In genomic region chr9:130171226-130172148, GRCh38 we compare ENCODE assay signal across 8 cellular contexts. TPM values are rescaled to one million over a fixed set of nuclear protein-coding genes. Genes with fewer than 3 reads are reported as not detected.
DNase-seq lines count a peak whose midpoint lies in the region; ATAC-seq and TF ChIP-seq lines count a peak whose summit lies in the region.

No MANE protein-coding gene starts in this region.

- H3K36me3 Mint-ChIP-seq in CD8-positive, alpha-beta T cell: no peaks in the 10 kb centered on the region

- no peaks in the 10 kb centered on the region for H3K27me3 ChIP-seq in CD8-positive, alpha-beta T cell (ENCODE audit: insufficient read depth, low read length)
- no peaks in the 10 kb centered on the region for H3K27me3 ChIP-seq in SJSA1 (replicated peaks)
- peaks cover 0 to 15% (median 0%) of the 10 kb centered on the region in 4 donors for H3K27me3 ChIP-seq in esophagus squamous epithelium
- H3K27me3 ChIP-seq in ovary: no peaks in the 10 kb centered on the region

- intact Hi-C loops in CD8-positive, alpha-beta T cell (cut with DNase I, micrococcal nuclease): loop anchor here in 1 of 2 experiments (5.0 kb wide), 1 partner anchor 44 kb away; no protein-coding TSS in a partner anchor
- intact Hi-C loops in esophagus squamous epithelium (cut with DNase I) (no loop called here), ovary (cut with DNase I) (loop anchor here in 3 of 4 donors (5.0 to 10.0 kb wide), 2 partner anchors 63 to 66 kb away; no protein-coding TSS in a partner anchor)

- H3K27ac ChIP-seq in CD8-positive, alpha-beta T cell (ENCODE audit: low read depth, low read length): no peak overlapping the region
- no peak overlapping the region; the same call in 1 of the 2 replicates for H3K27ac ChIP-seq in SJSA1
- peak overlapping the region; percentile 43 to 71 (median 70) for H3K27ac ChIP-seq in esophagus squamous epithelium
- H3K27ac ChIP-seq in ovary: peak overlapping the region in 1 of 2 donors; percentile 25

- H3K4me3 ChIP-seq in CD8-positive, alpha-beta T cell (ENCODE audit: low read depth, low read length): no peak overlapping the region
- H3K4me3 ChIP-seq in SJSA1: peak overlapping the region; percentile 39
- H3K4me3 ChIP-seq in esophagus squamous epithelium: peak overlapping the region; percentile 41 to 83 (median 66)
- peak overlapping the region; percentile 41 for H3K4me3 ChIP-seq in ovary

- H3K4me1 Mint-ChIP-seq in CD8-positive, alpha-beta T cell (ENCODE audit: low read depth): peaks cover 13% of the 10 kb centered on the region

- POLR2A ChIA-PET in CD8-positive, alpha-beta T cell (lab: Charles Lee): no interaction called here

- H3K4me1 ChIP-seq in CD8-positive, alpha-beta T cell (ENCODE audit: insufficient read depth, low read length): peaks cover 7% of the 10 kb centered on the region
- H3K4me1 ChIP-seq in SJSA1 (replicated peaks): peaks cover 18% of the 10 kb centered on the region
- H3K4me1 ChIP-seq in esophagus squamous epithelium: peaks cover 6 to 48% (median 12%) of the 10 kb centered on the region in 3 donors
- peaks cover 12% of the 10 kb centered on the region for H3K4me1 ChIP-seq in ovary (ENCODE audit: insufficient read depth)

- TF ChIP-seq POLR2A in esophagus squamous epithelium (IDR thresholded peaks at IDR 0.05) (no peak), ovary (IDR thresholded peaks at IDR 0.05) (no peak)

- peak overlapping the region; percentile 79 for H3K4me3 Mint-ChIP-seq in CD8-positive, alpha-beta T cell

- H3K9me3 Mint-ChIP-seq in CD8-positive, alpha-beta T cell: no peaks in the 10 kb centered on the region

- no peaks in the 10 kb centered on the region for H3K9me3 ChIP-seq in CD8-positive, alpha-beta T cell (ENCODE audit: low read length)
- H3K9me3 ChIP-seq in SJSA1 (replicated peaks) (no peaks in the 10 kb centered on the region), esophagus squamous epithelium (no peaks in the 10 kb centered on the region), ovary (no peaks in the 10 kb centered on the region)

- TF ChIP-seq EP300 in ovary (IDR thresholded peaks at IDR 0.05): no peak

- H3K27ac Mint-ChIP-seq in CD8-positive, alpha-beta T cell: peak overlapping the region; percentile 39

- H3K36me3 ChIP-seq in CD8-positive, alpha-beta T cell (ENCODE audit: insufficient read depth, low read length): no peaks in the 10 kb centered on the region
- H3K36me3 ChIP-seq in SJSA1 (peaks cover 24% of the 10 kb centered on the region), esophagus squamous epithelium (no peaks in the 10 kb centered on the region), ovary (no peaks in the 10 kb centered on the region)

- DNase-seq in CD8-positive, alpha-beta T cell: no peak
- DNase-seq in SJSA1 (ENCODE audit: low read depth in 1 of 2, low spot score in 2 of 2) (no peak), esophagus squamous epithelium (lab: John Stamatoyannopoulos, UW) (no peak), ovary (no peak), NCI-H128 (lab: John Stamatoyannopoulos, UW; ENCODE audit: unreplicated experiment) (no peak), foreskin melanocyte (no peak), NCI-H2107 treated with DMSO at 0.1 percent for 48 hours (lab: John Stamatoyannopoulos, UW; ENCODE audit: unreplicated experiment) (no peak)

- CTCF ChIA-PET in CD8-positive, alpha-beta T cell (lab: Charles Lee): no interaction called here

- no peak for ATAC-seq in CD8-positive, alpha-beta T cell
- no peak for ATAC-seq in GM21447 (IDR thresholded peaks at IDR 0.05; ENCODE audit: unreplicated experiment)

- H3K27me3 Mint-ChIP-seq in CD8-positive, alpha-beta T cell (ENCODE audit: low read depth): peaks cover 18% of the 10 kb centered on the region

- no peak for TF ChIP-seq CTCF in CD8-positive, alpha-beta T cell (IDR thresholded peaks at IDR 0.05)
- TF ChIP-seq CTCF in esophagus squamous epithelium (IDR thresholded peaks at IDR 0.05) (no peak), ovary (IDR thresholded peaks at IDR 0.05) (no peak)

- WGBS in esophagus squamous epithelium, 2 donors: 49 to 68% methylated on average over 7 to 9 of the region's 45 CpGs
- 32 to 47% (median 32%) methylated on average over 36 to 45 of the region's 45 CpGs for WGBS in ovary, 3 donors

RNA-seq across cellular contexts. Expression of gene NCS1, which starts 0.7 kb away (rescaled TPM):
- total RNA-seq in CD8-positive, alpha-beta T cell: 1 to 10 TPM; 2.6 to 3.8 TPM
- 31.5 and 44.6 TPM in 2 replicates for total RNA-seq in SJSA1 (2014; rRNA removed; shearing (Covaris generic))
- total RNA-seq in esophagus squamous epithelium (10 to 100 TPM in 3 of 4 donors, 1 to 10 TPM in 1; 9.3 to 31.3 (median 15.2) TPM), ovary (10 to 100 TPM in 6 of 7 donors, 1 to 10 TPM in 1; 3.6 to 46.7 (median 29.5) TPM)
- polyA plus RNA-seq in ovary: 10 to 100 TPM in 1 of 2 donors, 1 to 10 TPM in 1; 8.1 to 15.5 TPM

Comparison
In these comparisons a context has a peak if more than half of its experiments do, and no peak if none do; other contexts are left out.
1. H3K27ac ChIP-seq: peak in esophagus squamous epithelium (4 of 4); none in CD8-positive, alpha-beta T cell (single experiment) and SJSA1 (single experiment).